In genomic region chr1:48870596-48870995, GRCh38 we compare ENCODE assay signal across 8 cellular contexts.
DNase-seq lines count a peak whose midpoint lies in the region; ATAC-seq and TF ChIP-seq lines count a peak whose summit lies in the region.

No MANE protein-coding gene starts in this region.

- peaks cover 8% of the 10 kb centered on the region for H3K27me3 Mint-ChIP-seq in activated T-cell treated with anti-CD3 and anti-CD28 coated beads, Interleukin-2, amount 50 U/mL, for 24 hours

- no peaks in the 10 kb centered on the region for H3K9me3 Mint-ChIP-seq in activated T-cell treated with anti-CD3 and anti-CD28 coated beads, Interleukin-2, amount 50 U/mL, for 24 hours

- H3K4me3 Mint-ChIP-seq in activated T-cell treated with anti-CD3 and anti-CD28 coated beads, Interleukin-2, amount 50 U/mL, for 24 hours, result no peak overlapping the region

- no peaks in the 10 kb centered on the region for H3K36me3 ChIP-seq in gastrocnemius medialis

- H3K4me1 Mint-ChIP-seq in activated T-cell treated with anti-CD3 and anti-CD28 coated beads, Interleukin-2, amount 50 U/mL, for 24 hours (ENCODE audit: low read depth), result no peaks in the 10 kb centered on the region

- no peaks in the 10 kb centered on the region for H3K9me3 ChIP-seq in gastrocnemius medialis

- H3K27ac Mint-ChIP-seq in activated T-cell treated with anti-CD3 and anti-CD28 coated beads, Interleukin-2, amount 50 U/mL, for 24 hours, result no peak overlapping the region

- H3K36me3 Mint-ChIP-seq in activated T-cell treated with anti-CD3 and anti-CD28 coated beads, Interleukin-2, amount 50 U/mL, for 24 hours (ENCODE audit: low read depth), result no peaks in the 10 kb centered on the region

- DNase-seq in COR-L47 (lab: John Stamatoyannopoulos, UW), result peak; percentile 6
- peak; percentile 4 for DNase-seq in NCI-H2171 (lab: John Stamatoyannopoulos, UW)
- DNase-seq in foreskin keratinocyte, result no peak
- DNase-seq in gastrocnemius medialis, result no peak
- no peak for DNase-seq in AG08396 (ENCODE audit: low spot score)
- DNase-seq in activated T-cell treated with anti-CD3 and anti-CD28 coated beads, Interleukin-2, amount 50 U/mL, for 24 hours, result no peak
- no peak for DNase-seq in superior temporal gyrus (ENCODE audit: extremely low spot score)

- in situ Hi-C loops in gastrocnemius medialis (cut with MboI; ENCODE audit: low sequenced_read_pairs in 4 of 4), result no loop called here

- H3K4me3 ChIP-seq in gastrocnemius medialis, result no peak overlapping the region

- TF ChIP-seq CTCF in foreskin keratinocyte (conservative IDR thresholded peaks at IDR 0.05) (peak; percentile 64), gastrocnemius medialis (IDR thresholded peaks at IDR 0.05 in 4 of 5, conservative IDR thresholded peaks at IDR 0.05 in 1 of 5) (no peak)

- no peak for TF ChIP-seq POLR2A in gastrocnemius medialis (IDR thresholded peaks at IDR 0.05)

- no peaks in the 10 kb centered on the region for H3K27me3 ChIP-seq in foreskin keratinocyte
- no peaks in the 10 kb centered on the region for H3K27me3 ChIP-seq in gastrocnemius medialis

- intact Hi-C loops in gastrocnemius medialis (cut with DNase I; ENCODE audit: low total_unique reads), result no loop called here

- H3K4me1 ChIP-seq in foreskin keratinocyte, result peaks cover 3% of the 10 kb centered on the region
- no peaks in the 10 kb centered on the region for H3K4me1 ChIP-seq in gastrocnemius medialis

- H3K27ac ChIP-seq in foreskin keratinocyte (no peak overlapping the region), gastrocnemius medialis (no peak overlapping the region)

- ATAC-seq in GM19351 (IDR thresholded peaks at IDR 0.05; ENCODE audit: unreplicated experiment) (peak; percentile 78), foreskin keratinocyte (peak; percentile 24), gastrocnemius medialis (no peak)

Comparison
In these comparisons a context has a peak if more than half of its experiments do, and no peak if none do; other contexts are left out.
1. DNase-seq: peak in COR-L47 (single experiment) and NCI-H2171 (single experiment); none in foreskin keratinocyte (0 of 2), gastrocnemius medialis (0 of 2), AG08396 (single experiment), activated T-cell treated with anti-CD3 and anti-CD28 coated beads, Interleukin-2, amount 50 U/mL, for 24 hours (single experiment) and superior temporal gyrus (single experiment).
2. ATAC-seq: peak in GM19351 (single experiment) and foreskin keratinocyte (single experiment); none in gastrocnemius medialis (0 of 2).